2 cellular contexts compared by ENCODE assay signal in the genomic region with DNA sequence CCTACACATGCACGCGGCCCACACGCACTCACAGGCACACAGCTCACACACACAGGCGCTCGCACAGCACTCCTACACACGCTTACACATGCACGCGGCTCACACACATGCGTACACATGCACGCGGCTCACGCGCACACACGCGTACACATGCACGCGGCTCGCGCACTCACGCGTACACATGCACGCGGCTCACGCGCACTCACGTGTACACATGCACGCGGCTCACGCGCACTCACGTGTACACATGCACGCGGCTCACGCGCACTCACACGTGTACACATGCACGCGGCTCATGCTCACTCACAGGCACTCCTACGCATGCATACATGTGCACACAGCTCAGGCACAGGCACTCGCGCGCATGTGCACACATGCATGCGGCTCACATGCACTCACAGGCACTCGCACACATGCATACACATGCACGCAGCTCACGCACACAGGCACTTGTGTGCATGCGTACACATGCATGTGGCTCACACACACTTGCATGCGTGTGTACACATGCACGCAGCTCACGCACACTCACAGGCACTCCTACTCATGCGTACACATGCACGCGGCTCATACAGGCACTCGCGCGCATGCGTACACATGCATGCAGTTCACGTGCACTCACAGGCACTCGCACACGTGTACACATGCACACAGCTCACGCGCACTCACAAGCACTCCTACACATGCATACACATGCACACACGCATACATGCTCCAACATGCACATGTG.
TF ChIP-seq lines count a peak whose summit lies in the region.

No MANE protein-coding gene starts in this region.

TF ChIP-seq in HEK293, 187 proteins besides CTCF, POLR2A, EP300 and RAD21:
- TF ChIP-seq, protein P1, sequence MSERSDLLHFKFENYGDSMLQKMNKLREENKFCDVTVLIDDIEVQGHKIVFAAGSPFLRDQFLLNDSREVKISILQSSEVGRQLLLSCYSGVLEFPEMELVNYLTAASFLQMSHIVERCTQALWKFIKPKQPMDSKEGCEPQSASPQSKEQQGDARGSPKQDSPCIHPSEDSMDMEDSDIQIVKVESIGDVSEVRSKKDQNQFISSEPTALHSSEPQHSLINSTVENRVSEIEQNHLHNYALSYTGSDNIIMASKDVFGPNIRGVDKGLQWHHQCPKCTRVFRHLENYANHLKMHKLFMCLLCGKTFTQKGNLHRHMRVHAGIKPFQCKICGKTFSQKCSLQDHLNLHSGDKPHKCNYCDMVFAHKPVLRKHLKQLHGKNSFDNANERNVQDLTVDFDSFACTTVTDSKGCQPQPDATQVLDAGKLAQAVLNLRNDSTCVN (tag by site-specific recombination; optimal IDR thresholded peaks at IDR 0.05), result peak; percentile 9
- no peak for TF ChIP-seq ZNF610 (tag by site-specific recombination; IDR thresholded peaks at IDR 0.05; ENCODE audit: borderline replicate concordance)

TF ChIP-seq in H1, 55 proteins besides CTCF, POLR2A, EP300 and RAD21:
- TF ChIP-seq KDM5A (IDR thresholded peaks at IDR 0.05; ENCODE audit: low read length) (no peak), KDM1A (IDR thresholded peaks at IDR 0.05; ENCODE audit: borderline replicate concordance, low read length) (peak; percentile 42; the same call in 1 of the 2 replicates), NANOG (IDR thresholded peaks at IDR 0.05; ENCODE audit: insufficient read depth, low read depth, low read length, poor library complexity, severe bottlenecking) (no peak), TAF7 (optimal IDR thresholded peaks at IDR 0.05; ENCODE audit: borderline replicate concordance, low read depth, low read length) (no peak), SIRT6 (IDR thresholded peaks at IDR 0.05; ENCODE audit: low read length) (no peak)
